ENCODE assay signal across 1 cellular context in the genomic region with DNA sequence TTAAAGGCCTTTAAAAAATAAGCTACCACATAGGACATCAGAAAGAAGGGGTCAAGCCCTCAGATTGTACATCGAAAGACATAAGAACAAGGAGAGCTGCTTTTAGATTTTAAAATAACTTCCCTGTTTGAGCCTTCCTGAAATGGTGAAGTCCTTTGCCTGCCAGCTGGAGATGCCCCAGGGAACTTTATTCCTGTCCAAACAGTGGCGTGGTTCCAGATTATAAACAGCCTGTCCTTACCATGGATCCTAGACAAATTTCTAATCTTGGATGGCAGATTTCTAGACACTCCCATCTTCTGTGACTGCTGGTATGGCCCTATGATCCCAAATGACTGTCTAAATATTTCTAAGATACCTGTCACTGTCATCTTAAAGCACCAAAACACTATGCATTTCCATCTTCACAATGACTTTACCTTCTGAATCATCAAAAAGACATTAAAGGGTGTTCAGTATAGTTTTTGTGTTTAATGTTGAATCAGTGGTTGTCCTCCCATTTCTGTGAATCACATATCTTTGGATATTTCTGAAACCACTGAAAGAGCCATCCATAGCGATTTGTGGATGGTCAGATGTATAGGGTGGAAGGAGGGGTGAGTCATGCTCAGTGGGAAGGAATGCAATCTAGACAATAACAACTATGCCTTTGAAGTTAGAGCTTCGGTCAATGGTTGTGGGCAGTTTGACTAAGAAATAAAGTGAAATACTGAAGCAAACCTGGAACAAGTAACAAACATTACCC.
TF ChIP-seq lines count a peak whose summit lies in the region.

No MANE protein-coding gene starts in this region.

TF ChIP-seq in GM23338, 12 proteins besides CTCF, POLR2A, EP300 and RAD21 (continued from another document):
- TF ChIP-seq POLR2AphosphoS5 (IDR thresholded peaks at IDR 0.05; ENCODE audit: low read depth) (no peak), EZH2 (IDR thresholded peaks at IDR 0.05; ENCODE audit: low read depth, unreplicated experiment) (no peak), ZNF331 (CRISPR knock-in tag; IDR thresholded peaks at IDR 0.05; ENCODE audit: low read depth) (no peak), JUNB (IDR thresholded peaks at IDR 0.05; ENCODE audit: unreplicated experiment) (no peak), NANOG (IDR thresholded peaks at IDR 0.05; ENCODE audit: borderline replicate concordance) (no peak), STAT1 (IDR thresholded peaks at IDR 0.05; ENCODE audit: unreplicated experiment) (no peak)
- TF ChIP-seq, protein P1, sequence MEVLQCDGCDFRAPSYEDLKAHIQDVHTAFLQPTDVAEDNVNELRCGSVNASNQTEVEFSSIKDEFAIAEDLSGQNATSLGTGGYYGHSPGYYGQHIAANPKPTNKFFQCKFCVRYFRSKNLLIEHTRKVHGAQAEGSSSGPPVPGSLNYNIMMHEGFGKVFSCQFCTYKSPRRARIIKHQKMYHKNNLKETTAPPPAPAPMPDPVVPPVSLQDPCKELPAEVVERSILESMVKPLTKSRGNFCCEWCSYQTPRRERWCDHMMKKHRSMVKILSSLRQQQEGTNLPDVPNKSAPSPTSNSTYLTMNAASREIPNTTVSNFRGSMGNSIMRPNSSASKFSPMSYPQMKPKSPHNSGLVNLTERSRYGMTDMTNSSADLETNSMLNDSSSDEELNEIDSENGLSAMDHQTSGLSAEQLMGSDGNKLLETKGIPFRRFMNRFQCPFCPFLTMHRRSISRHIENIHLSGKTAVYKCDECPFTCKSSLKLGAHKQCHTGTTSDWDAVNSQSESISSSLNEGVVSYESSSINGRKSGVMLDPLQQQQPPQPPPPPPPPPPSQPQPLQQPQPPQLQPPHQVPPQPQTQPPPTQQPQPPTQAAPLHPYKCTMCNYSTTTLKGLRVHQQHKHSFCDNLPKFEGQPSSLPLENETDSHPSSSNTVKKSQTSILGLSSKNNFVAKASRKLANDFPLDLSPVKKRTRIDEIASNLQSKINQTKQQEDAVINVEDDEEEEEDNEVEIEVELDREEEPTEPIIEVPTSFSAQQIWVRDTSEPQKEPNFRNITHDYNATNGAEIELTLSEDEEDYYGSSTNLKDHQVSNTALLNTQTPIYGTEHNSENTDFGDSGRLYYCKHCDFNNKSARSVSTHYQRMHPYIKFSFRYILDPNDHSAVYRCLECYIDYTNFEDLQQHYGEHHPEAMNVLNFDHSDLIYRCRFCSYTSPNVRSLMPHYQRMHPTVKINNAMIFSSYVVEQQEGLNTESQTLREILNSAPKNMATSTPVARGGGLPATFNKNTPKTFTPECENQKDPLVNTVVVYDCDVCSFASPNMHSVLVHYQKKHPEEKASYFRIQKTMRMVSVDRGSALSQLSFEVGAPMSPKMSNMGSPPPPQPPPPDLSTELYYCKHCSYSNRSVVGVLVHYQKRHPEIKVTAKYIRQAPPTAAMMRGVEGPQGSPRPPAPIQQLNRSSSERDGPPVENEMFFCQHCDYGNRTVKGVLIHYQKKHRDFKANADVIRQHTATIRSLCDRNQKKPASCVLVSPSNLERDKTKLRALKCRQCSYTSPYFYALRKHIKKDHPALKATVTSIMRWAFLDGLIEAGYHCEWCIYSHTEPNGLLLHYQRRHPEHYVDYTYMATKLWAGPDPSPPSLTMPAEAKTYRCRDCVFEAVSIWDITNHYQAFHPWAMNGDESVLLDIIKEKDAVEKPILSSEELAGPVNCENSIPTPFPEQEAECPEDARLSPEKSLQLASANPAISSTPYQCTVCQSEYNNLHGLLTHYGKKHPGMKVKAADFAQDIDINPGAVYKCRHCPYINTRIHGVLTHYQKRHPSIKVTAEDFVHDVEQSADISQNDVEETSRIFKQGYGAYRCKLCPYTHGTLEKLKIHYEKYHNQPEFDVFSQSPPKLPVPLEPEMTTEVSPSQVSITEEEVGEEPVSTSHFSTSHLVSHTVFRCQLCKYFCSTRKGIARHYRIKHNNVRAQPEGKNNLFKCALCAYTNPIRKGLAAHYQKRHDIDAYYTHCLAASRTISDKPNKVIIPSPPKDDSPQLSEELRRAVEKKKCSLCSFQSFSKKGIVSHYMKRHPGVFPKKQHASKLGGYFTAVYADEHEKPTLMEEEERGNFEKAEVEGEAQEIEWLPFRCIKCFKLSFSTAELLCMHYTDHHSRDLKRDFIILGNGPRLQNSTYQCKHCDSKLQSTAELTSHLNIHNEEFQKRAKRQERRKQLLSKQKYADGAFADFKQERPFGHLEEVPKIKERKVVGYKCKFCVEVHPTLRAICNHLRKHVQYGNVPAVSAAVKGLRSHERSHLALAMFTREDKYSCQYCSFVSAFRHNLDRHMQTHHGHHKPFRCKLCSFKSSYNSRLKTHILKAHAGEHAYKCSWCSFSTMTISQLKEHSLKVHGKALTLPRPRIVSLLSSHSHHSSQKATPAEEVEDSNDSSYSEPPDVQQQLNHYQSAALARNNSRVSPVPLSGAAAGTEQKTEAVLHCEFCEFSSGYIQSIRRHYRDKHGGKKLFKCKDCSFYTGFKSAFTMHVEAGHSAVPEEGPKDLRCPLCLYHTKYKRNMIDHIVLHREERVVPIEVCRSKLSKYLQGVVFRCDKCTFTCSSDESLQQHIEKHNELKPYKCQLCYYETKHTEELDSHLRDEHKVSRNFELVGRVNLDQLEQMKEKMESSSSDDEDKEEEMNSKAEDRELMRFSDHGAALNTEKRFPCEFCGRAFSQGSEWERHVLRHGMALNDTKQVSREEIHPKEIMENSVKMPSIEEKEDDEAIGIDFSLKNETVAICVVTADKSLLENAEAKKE (CRISPR knock-in tag; IDR thresholded peaks at IDR 0.05), result no peak
- TF ChIP-seq, protein P2, sequence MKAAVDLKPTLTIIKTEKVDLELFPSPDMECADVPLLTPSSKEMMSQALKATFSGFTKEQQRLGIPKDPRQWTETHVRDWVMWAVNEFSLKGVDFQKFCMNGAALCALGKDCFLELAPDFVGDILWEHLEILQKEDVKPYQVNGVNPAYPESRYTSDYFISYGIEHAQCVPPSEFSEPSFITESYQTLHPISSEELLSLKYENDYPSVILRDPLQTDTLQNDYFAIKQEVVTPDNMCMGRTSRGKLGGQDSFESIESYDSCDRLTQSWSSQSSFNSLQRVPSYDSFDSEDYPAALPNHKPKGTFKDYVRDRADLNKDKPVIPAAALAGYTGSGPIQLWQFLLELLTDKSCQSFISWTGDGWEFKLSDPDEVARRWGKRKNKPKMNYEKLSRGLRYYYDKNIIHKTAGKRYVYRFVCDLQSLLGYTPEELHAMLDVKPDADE (IDR thresholded peaks at IDR 0.05), result no peak
